ENCODE assay signal across 11 cellular contexts in the genomic region with DNA sequence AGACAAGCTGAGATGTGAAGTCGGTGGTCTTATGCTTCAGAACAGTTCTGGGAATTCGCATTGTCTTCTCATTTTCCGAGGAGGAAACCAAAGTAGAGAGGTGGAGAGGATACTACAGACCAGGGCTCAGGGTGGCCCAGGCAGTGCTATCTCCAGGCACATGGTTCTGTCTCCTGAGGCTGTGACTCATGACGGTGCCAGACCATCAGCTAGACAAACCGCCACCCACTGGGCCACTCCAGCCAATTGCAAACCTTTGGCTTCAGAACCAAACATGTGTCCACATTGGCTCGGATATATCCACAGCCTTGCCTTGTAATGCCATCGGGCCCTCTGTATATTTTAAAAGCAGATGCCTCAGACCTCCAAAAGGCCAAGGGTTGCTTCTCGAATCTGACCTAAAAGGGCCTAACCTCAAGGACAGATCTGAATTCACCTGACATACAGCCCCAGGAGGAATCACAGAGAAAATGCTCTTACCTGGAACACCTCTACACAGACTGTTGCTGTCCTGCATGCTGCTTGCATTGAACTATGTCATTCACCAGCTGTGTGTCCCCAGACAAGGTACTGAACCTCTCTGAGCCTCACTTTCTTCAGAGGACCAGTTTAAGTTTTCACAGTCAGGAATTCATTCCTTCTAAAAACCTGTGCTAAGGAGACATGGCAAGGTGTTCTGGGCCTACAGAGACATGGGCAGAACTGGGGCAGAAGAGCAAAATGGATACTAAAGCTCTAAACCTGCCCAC.
DNase-seq lines count a peak whose midpoint lies in the region; FAIRE-seq and TF ChIP-seq lines count a peak whose summit lies in the region.
"Had no signal": no experiment of that assay in that cellular context is flagged by ENCODE, and none has a peak within 500 bp of the region (broad histone marks: within the 10 kb centered on the region; RNA-seq: fewer than 3 reads in every experiment).

No MANE protein-coding gene starts in this region.

- no peaks in the 10 kb centered on the region for H3K9me3 ChIP-seq in trophoblast cell (ENCODE audit: insufficient read depth, low read depth, low read length)

- H4K12ac ChIP-seq in trophoblast cell (ENCODE audit: low read depth, low read length) = no peak overlapping the region

- H3K36me3 ChIP-seq in trophoblast cell (ENCODE audit: control insufficient read depth in 1 of 2, insufficient read depth in 2 of 2, low read length in 2 of 2) = no peaks in the 10 kb centered on the region

- no peak overlapping the region for H3K27ac ChIP-seq in coronary artery
- peak overlapping the region; percentile 2 for H3K27ac ChIP-seq in trophoblast cell (ENCODE audit: low read depth, low read length)

- H3K4me3 ChIP-seq in coronary artery (no peak overlapping the region), trophoblast cell (ENCODE audit: low read depth, low read length) (no peak overlapping the region)

- H2BK120ac ChIP-seq in trophoblast cell (ENCODE audit: insufficient read depth, low read length, poor library complexity) = peak overlapping the region; percentile 52

- H3K9ac ChIP-seq in trophoblast cell (ENCODE audit: low read length) = no peak overlapping the region

- peak overlapping the region; percentile 41 for H4K91ac ChIP-seq in trophoblast cell (ENCODE audit: low read depth, low read length)

- DNase-seq in GM12891 (ENCODE audit: insufficient read length, low spot score) = no peak
- DNase-seq in NCI-H226 = peak; percentile 33
- peak; percentile 70 for DNase-seq in coronary artery (ENCODE audit: low spot score)
- no peak for DNase-seq in trophoblast cell
- DNase-seq in pons (ENCODE audit: low spot score) = no peak
- no peak for DNase-seq in activated CD4-positive, CD25-positive, alpha-beta regulatory T cell treated with anti-CD3 and anti-CD28 coated beads, Interleukin-2, amount 50 U/mL, for 72 hours
- no peak for DNase-seq in COR-L47 (lab: John Stamatoyannopoulos, UW)
- DNase-seq: activated CD8-positive, alpha-beta memory T cell treated with anti-CD3 and anti-CD28 coated beads, Interleukin-2, amount 50 U/mL, for 4 hours; SIG-M5 had no signal

- H3K27me3 ChIP-seq in trophoblast cell (ENCODE audit: insufficient read depth, low read length) = no peaks in the 10 kb centered on the region

- H2BK5ac ChIP-seq in trophoblast cell (ENCODE audit: low read depth, low read length, poor library complexity) = peak overlapping the region; percentile 5

- H3K14ac ChIP-seq in trophoblast cell (ENCODE audit: low read length) = no peak overlapping the region

- no peak overlapping the region for H3K23ac ChIP-seq in trophoblast cell (ENCODE audit: low read length)

- H2AK5ac ChIP-seq in trophoblast cell (ENCODE audit: low read length) = no peak overlapping the region

- TF ChIP-seq POLR2A in GM12891 (IDR thresholded peaks at IDR 0.05; ENCODE audit: low read depth, low read length) = no peak

- H2BK12ac ChIP-seq in trophoblast cell (ENCODE audit: low read length) = peak overlapping the region; percentile 10

- TF ChIP-seq CTCF in coronary artery (IDR thresholded peaks at IDR 0.05) = no peak

- H4K8ac ChIP-seq in trophoblast cell (ENCODE audit: low read depth, low read length) = no peak overlapping the region

- no peak overlapping the region for H3K18ac ChIP-seq in trophoblast cell (ENCODE audit: low read length)

- H3K4me2 ChIP-seq in trophoblast cell (ENCODE audit: low read length) = no peak overlapping the region

- H3K79me2 ChIP-seq in trophoblast cell (ENCODE audit: control insufficient read depth, insufficient read depth, low read length, poor library complexity) = no peaks in the 10 kb centered on the region

- peaks cover 10% of the 10 kb centered on the region for H3K79me1 ChIP-seq in trophoblast cell (ENCODE audit: low read length)

- no peak overlapping the region for H3K4ac ChIP-seq in trophoblast cell (ENCODE audit: low read depth, low read length)

- H3K4me1 ChIP-seq in trophoblast cell (ENCODE audit: control insufficient read depth in 1 of 2, insufficient read depth in 2 of 2, low read length in 2 of 2) = peaks cover 13 to 18% of the 10 kb centered on the region in 2 experiments

- peak; percentile 31 for FAIRE-seq in GM12891 (lab: Jason Lieb, UNC)
- FAIRE-seq: colon, G401.6 had no signal

- no peak overlapping the region for H2AFZ ChIP-seq in trophoblast cell (ENCODE audit: insufficient read depth, low read length, poor library complexity)

- no CpG with 5 or more reads among the region's 8 CpGs for WGBS in trophoblast cell (ENCODE audit: extremely low coverage, insufficient coverage, insufficient read length)

TF ChIP-seq in GM12891, 5 proteins besides CTCF, POLR2A, EP300 and RAD21:
- TF ChIP-seq PAX5 (IDR thresholded peaks at IDR 0.05; ENCODE audit: insufficient read depth, low read length, severe bottlenecking) (no peak), POU2F2 (IDR thresholded peaks at IDR 0.05; ENCODE audit: low read depth, low read length) (no peak), SPI1 (IDR thresholded peaks at IDR 0.05; ENCODE audit: low read depth, low read length) (no peak), TAF1 (IDR thresholded peaks at IDR 0.05; ENCODE audit: low read depth, low read length) (no peak), POLR2AphosphoS5 (IDR thresholded peaks at IDR 0.05; ENCODE audit: low read depth, low read length) (no peak)
TF ChIP-seq in GM12891: peak in this region for 0.

Comparison
In these comparisons a context has a peak if more than half of its experiments do, and no peak if none do; other contexts are left out.
1. DNase-seq: peak in NCI-H226 (single experiment) and coronary artery (single experiment); none in GM12891 (single experiment), trophoblast cell (0 of 2), pons (single experiment), activated CD4-positive, CD25-positive, alpha-beta regulatory T cell treated with anti-CD3 and anti-CD28 coated beads, Interleukin-2, amount 50 U/mL, for 72 hours (single experiment) and COR-L47 (single experiment).